Comparison of ENCODE assay signal across 8 cellular contexts in the genomic region with DNA sequence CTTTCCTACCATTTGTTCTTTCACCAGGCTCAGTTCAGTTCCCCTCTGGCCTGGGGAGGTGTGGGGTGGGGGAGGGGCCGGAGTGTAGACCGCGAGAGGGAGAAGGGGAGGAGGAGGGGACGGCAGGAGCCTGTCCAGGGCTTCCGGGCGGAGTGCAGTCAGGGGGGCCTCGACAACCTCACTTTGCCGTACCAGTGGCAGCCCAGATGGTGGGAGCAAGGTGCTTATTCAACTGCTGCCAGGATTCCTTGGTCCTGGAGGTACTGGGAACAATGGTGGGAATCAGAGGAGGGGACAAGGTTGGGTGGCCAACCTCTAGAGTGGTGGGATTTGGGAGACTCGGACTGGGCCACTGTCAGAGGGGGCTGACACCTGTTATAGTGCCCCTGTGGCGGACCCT. TPM values are rescaled to one million over a fixed set of nuclear protein-coding genes. Genes with fewer than 3 reads are reported as not detected.
DNase-seq lines count a peak whose midpoint lies in the region; ATAC-seq and TF ChIP-seq lines count a peak whose summit lies in the region.

No MANE protein-coding gene starts in this region.

- intact Hi-C loops in right lobe of liver (cut with DNase I), result no loop called here

- H3K4me1 Mint-ChIP-seq in activated T-cell treated with anti-CD3 and anti-CD28 coated beads, Interleukin-2, amount 50 U/mL, for 4 hours (ENCODE audit: low read depth), result peaks cover 13% of the 10 kb centered on the region

- H3K4me3 ChIP-seq in right lobe of liver (peak overlapping the region; percentile 76 to 90 (median 82)), tibial nerve (peak overlapping the region; percentile 66 to 85 (median 77))

- H3K9me3 Mint-ChIP-seq in activated T-cell treated with anti-CD3 and anti-CD28 coated beads, Interleukin-2, amount 50 U/mL, for 4 hours, result no peaks in the 10 kb centered on the region

- TF ChIP-seq CTCF in right lobe of liver (IDR thresholded peaks at IDR 0.05), result no peak
- no peak for TF ChIP-seq CTCF in tibial nerve (IDR thresholded peaks at IDR 0.05)

- no peak for TF ChIP-seq POLR2A in right lobe of liver (IDR thresholded peaks at IDR 0.05)
- no peak for TF ChIP-seq POLR2A in tibial nerve (IDR thresholded peaks at IDR 0.05)

- H3K4me1 ChIP-seq in right lobe of liver, result peaks cover 0 to 18% (median 5%) of the 10 kb centered on the region in 4 donors
- H3K4me1 ChIP-seq in tibial nerve, result peaks cover 0 to 45% (median 16%) of the 10 kb centered on the region in 4 donors

- no peak for DNase-seq in activated T-cell treated with anti-CD3 and anti-CD28 coated beads, Interleukin-2, amount 50 U/mL, for 4 hours
- DNase-seq in activated T-cell treated with anti-CD3 and anti-CD28 coated beads, Interleukin-2, amount 50 U/mL, for 1 hour, result no peak
- DNase-seq in astrocyte of the hippocampus (ENCODE audit: low read depth, low spot score), result peak; percentile 29
- peak in 2 of 3 donors; percentile 28 to 56 for DNase-seq in right lobe of liver
- DNase-seq in tibial nerve (ENCODE audit: low spot score in 2 of 2), result no peak
- no peak for DNase-seq in effector CD8-positive, alpha-beta T cell (lab: John Stamatoyannopoulos, UW)
- no peak for DNase-seq in cortex of kidney (lab: John Stamatoyannopoulos, UW)

- TF ChIP-seq EP300 in tibial nerve (IDR thresholded peaks at IDR 0.05), result no peak

- H3K36me3 Mint-ChIP-seq in activated T-cell treated with anti-CD3 and anti-CD28 coated beads, Interleukin-2, amount 50 U/mL, for 4 hours (ENCODE audit: insufficient read depth), result no peaks in the 10 kb centered on the region

- 11% methylated on average over 3 of the region's 10 CpGs for WGBS in right lobe of liver (ENCODE audit: insufficient coverage, low coverage, low lambda C conversion rate, missing lambda C conversion rate)
- WGBS in tibial nerve, 2 donors, result 12 to 14% methylated on average over 6 to 10 of the region's 10 CpGs

- H3K27ac ChIP-seq in right lobe of liver, result no peak overlapping the region
- peak overlapping the region in 1 of 4 donors; percentile 73 for H3K27ac ChIP-seq in tibial nerve

- no peak for ATAC-seq in activated T-cell treated with anti-CD3 and anti-CD28 coated beads, Interleukin-2, amount 50 U/mL, for 4 hours
- ATAC-seq in right lobe of liver (no peak), HG02981 (IDR thresholded peaks at IDR 0.05; ENCODE audit: unreplicated experiment) (no peak)

- peak overlapping the region; percentile 59 for H3K4me3 Mint-ChIP-seq in activated T-cell treated with anti-CD3 and anti-CD28 coated beads, Interleukin-2, amount 50 U/mL, for 4 hours

- H3K36me3 ChIP-seq in right lobe of liver (no peaks in the 10 kb centered on the region), tibial nerve (peaks cover 0 to 11% (median 0%) of the 10 kb centered on the region in 3 donors)

- peaks cover 27% of the 10 kb centered on the region for H3K27me3 Mint-ChIP-seq in activated T-cell treated with anti-CD3 and anti-CD28 coated beads, Interleukin-2, amount 50 U/mL, for 4 hours (ENCODE audit: low read depth)

- H3K9me3 ChIP-seq in right lobe of liver (no peaks in the 10 kb centered on the region), tibial nerve (no peaks in the 10 kb centered on the region)

- no peaks in the 10 kb centered on the region for H3K27me3 ChIP-seq in right lobe of liver
- H3K27me3 ChIP-seq in tibial nerve, result no peaks in the 10 kb centered on the region

RNA-seq across cellular contexts. Expression of a gene that starts 1.2 kb away (rescaled TPM):
- 1 to 10 TPM in 1 of 3 donors, under 1 TPM in 2; 0.37 to 1.0 (median 0.48) TPM for total RNA-seq in activated T-cell treated with anti-CD3 and anti-CD28 coated beads, Interleukin-2, amount 50 U/mL, for 4 hours
- total RNA-seq in right lobe of liver (10 to 100 TPM; 19.2 to 42.8 (median 23.7) TPM), tibial nerve (10 to 100 TPM; 23.2 to 35.1 (median 26.0) TPM)

RNA-seq across cellular contexts. Expression of a gene that starts 12.8 kb away (rescaled TPM):
- 10 to 100 TPM; 35.7 to 44.0 (median 36.5) TPM for total RNA-seq in activated T-cell treated with anti-CD3 and anti-CD28 coated beads, Interleukin-2, amount 50 U/mL, for 4 hours
- total RNA-seq in right lobe of liver, result 10 to 100 TPM in 2 of 6 experiments, 1 to 10 TPM in 4; 7.2 to 11.2 (median 8.6) TPM
- total RNA-seq in tibial nerve, result 10 to 100 TPM; 23.9 to 53.4 (median 39.4) TPM

RNA-seq across cellular contexts. Expression of a gene that starts 23.7 kb away (rescaled TPM):
- total RNA-seq in activated T-cell treated with anti-CD3 and anti-CD28 coated beads, Interleukin-2, amount 50 U/mL, for 4 hours, result 1 to 10 TPM; 3.1 to 3.3 (median 3.2) TPM
- total RNA-seq in right lobe of liver (1 to 10 TPM in 5 of 6 experiments, under 1 TPM in 1; 0.75 to 2.9 (median 2.1) TPM), tibial nerve (1 to 10 TPM; 4.3 to 9.4 (median 6.6) TPM)

Comparison
In these comparisons a context has a peak if more than half of its experiments do, and no peak if none do; other contexts are left out.
1. DNase-seq: peak in astrocyte of the hippocampus (single experiment) and right lobe of liver (2 of 3); none in activated T-cell treated with anti-CD3 and anti-CD28 coated beads, Interleukin-2, amount 50 U/mL, for 4 hours (single experiment), activated T-cell treated with anti-CD3 and anti-CD28 coated beads, Interleukin-2, amount 50 U/mL, for 1 hour (single experiment), tibial nerve (0 of 2), effector CD8-positive, alpha-beta T cell (single experiment) and cortex of kidney (single experiment).
2. RNA of a gene that starts 1.2 kb away (total RNA-seq): 23.2 to 35.1 TPM in tibial nerve and 19.2 to 42.8 TPM in right lobe of liver; 0.37 to 1.0 TPM in activated T-cell treated with anti-CD3 and anti-CD28 coated beads, Interleukin-2, amount 50 U/mL, for 4 hours; every median in the first group is over 4 times any median in the second.